12 cellular contexts compared by ENCODE assay signal in genomic region chr2:43107679-43108078, GRCh38.
DNase-seq lines count a peak whose midpoint lies in the region; ATAC-seq and TF ChIP-seq lines count a peak whose summit lies in the region.
"Had no signal": no experiment of that assay in that cellular context is flagged by ENCODE, and none has a peak within 500 bp of the region (broad histone marks: within the 10 kb centered on the region; RNA-seq: fewer than 3 reads in every experiment).

No MANE protein-coding gene starts in this region.

- peaks cover 4 to 34% (median 9%) of the 10 kb centered on the region in 7 donors for H3K4me1 Mint-ChIP-seq in naive thymus-derived CD4-positive, alpha-beta T cell

- TF ChIP-seq POLR2A in vagina (IDR thresholded peaks at IDR 0.05) = no peak

- H3K4me1 ChIP-seq in ectodermal cell (ENCODE audit: control insufficient read depth, insufficient read depth, low read length) = peaks cover 32% of the 10 kb centered on the region
- no peaks in the 10 kb centered on the region for H3K4me1 ChIP-seq in naive thymus-derived CD4-positive, alpha-beta T cell (ENCODE audit: control insufficient read depth in 2 of 2, insufficient read depth in 2 of 2, low read length in 2 of 2)
- peaks cover 58% of the 10 kb centered on the region for H3K4me1 ChIP-seq in vagina
- no peaks in the 10 kb centered on the region for H3K4me1 ChIP-seq in MM.1S (ENCODE audit: low read length)

- intact Hi-C loops in naive thymus-derived CD4-positive, alpha-beta T cell (cut with micrococcal nuclease) = no loop called here
- intact Hi-C loops in vagina (cut with DNase I) = no loop called here

- H3K27me3 ChIP-seq in ectodermal cell (ENCODE audit: control insufficient read depth, insufficient read depth, low read length, poor library complexity, severe bottlenecking) = no peaks in the 10 kb centered on the region
- H3K27me3 ChIP-seq in naive thymus-derived CD4-positive, alpha-beta T cell (ENCODE audit: control insufficient read depth in 2 of 2, insufficient read depth in 2 of 2, low read length in 2 of 2) = no peaks in the 10 kb centered on the region
- no peaks in the 10 kb centered on the region for H3K27me3 ChIP-seq in vagina
- no peaks in the 10 kb centered on the region for H3K27me3 ChIP-seq in MM.1S (replicated peaks; ENCODE audit: insufficient read depth, low read length)

- H3K9me3 ChIP-seq in ectodermal cell (ENCODE audit: control insufficient read depth, low read length) (no peaks in the 10 kb centered on the region), vagina (no peaks in the 10 kb centered on the region), MM.1S (replicated peaks; ENCODE audit: insufficient read depth, low read length) (no peaks in the 10 kb centered on the region)
- H3K9me3 ChIP-seq in naive thymus-derived CD4-positive, alpha-beta T cell (ENCODE audit: control insufficient read depth in 2 of 3, low read length in 3 of 3) = no peaks in the 10 kb centered on the region

- no peak overlapping the region for H2AFZ ChIP-seq in MM.1S (ENCODE audit: low read length)

- H3K9me2 ChIP-seq in MM.1S (replicated peaks; ENCODE audit: insufficient read depth, low read length) = no peaks in the 10 kb centered on the region

- 82 to 84% methylated on average over 4 of the region's 4 CpGs for WGBS in ectodermal cell, 2 experiments

- H3K27ac ChIP-seq in ectodermal cell (ENCODE audit: insufficient read depth, low read depth, low read length, poor library complexity, severe bottlenecking) (peak overlapping the region; percentile 26), vagina (peak overlapping the region; percentile 0), MM.1S (ENCODE audit: low read length) (no peak overlapping the region)
- no peak overlapping the region for H3K27ac ChIP-seq in naive thymus-derived CD4-positive, alpha-beta T cell (ENCODE audit: low read depth, low read length)
- H3K27ac ChIP-seq: 22Rv1 had no signal

- peak; percentile 66 for ATAC-seq in naive thymus-derived CD4-positive, alpha-beta T cell
- ATAC-seq in HG03439 (IDR thresholded peaks at IDR 0.05; ENCODE audit: unreplicated experiment) = no peak

- no peaks in the 10 kb centered on the region for H3F3A ChIP-seq in MM.1S (ENCODE audit: insufficient read depth, low read length)

- no peak overlapping the region for H3K9ac ChIP-seq in MM.1S (ENCODE audit: low read length)

- no peak overlapping the region for H3K4me3 Mint-ChIP-seq in naive thymus-derived CD4-positive, alpha-beta T cell

- no peak overlapping the region for H3K4me2 ChIP-seq in MM.1S (ENCODE audit: low read depth, low read length)

- peaks cover 0 to 6% (median 0%) of the 10 kb centered on the region in 11 donors for H3K9me3 Mint-ChIP-seq in naive thymus-derived CD4-positive, alpha-beta T cell

- H3K4me3 ChIP-seq in ectodermal cell (ENCODE audit: insufficient read depth, low read depth, low read length) (no peak overlapping the region), vagina (no peak overlapping the region), MM.1S (ENCODE audit: low read length) (no peak overlapping the region)
- no peak overlapping the region for H3K4me3 ChIP-seq in naive thymus-derived CD4-positive, alpha-beta T cell (ENCODE audit: low read length)

- TF ChIP-seq CTCF in vagina (IDR thresholded peaks at IDR 0.05) (no peak), MM.1S (IDR thresholded peaks at IDR 0.05; ENCODE audit: low read length) (no peak)

- H4K20me1 ChIP-seq in MM.1S (ENCODE audit: insufficient read depth, low read length) = no peaks in the 10 kb centered on the region

- peaks cover 0 to 38% (median 4%) of the 10 kb centered on the region in 5 donors for H3K36me3 Mint-ChIP-seq in naive thymus-derived CD4-positive, alpha-beta T cell

- POLR2A ChIA-PET in naive thymus-derived CD4-positive, alpha-beta T cell (lab: Charles Lee) = interaction anchor here (1.3 kb wide), 1 partner anchor 115 kb away, joined by 3 read pairs; no protein-coding TSS in a partner anchor

- no peaks in the 10 kb centered on the region for H3K36me3 ChIP-seq in ectodermal cell (ENCODE audit: control insufficient read depth, insufficient read depth, low read length)
- H3K36me3 ChIP-seq in naive thymus-derived CD4-positive, alpha-beta T cell (ENCODE audit: control insufficient read depth in 2 of 3, insufficient read depth in 3 of 3, low read length in 3 of 3) = no peaks in the 10 kb centered on the region
- no peaks in the 10 kb centered on the region for H3K36me3 ChIP-seq in vagina
- no peaks in the 10 kb centered on the region for H3K36me3 ChIP-seq in MM.1S (replicated peaks; ENCODE audit: insufficient read depth, low read length)

- no peaks in the 10 kb centered on the region for H3K27me3 Mint-ChIP-seq in naive thymus-derived CD4-positive, alpha-beta T cell
- H3K27me3 Mint-ChIP-seq: naive thymus-derived CD8-positive, alpha-beta T cell had no signal

- H3K27ac Mint-ChIP-seq in naive thymus-derived CD4-positive, alpha-beta T cell = peak overlapping the region in 2 of 9 donors; percentile 38 to 51

- no peaks in the 10 kb centered on the region for H3K79me2 ChIP-seq in MM.1S (ENCODE audit: low read length)

- CTCF ChIA-PET in naive thymus-derived CD4-positive, alpha-beta T cell (lab: Charles Lee) = interaction anchor here (0.5 to 0.6 kb wide), 4 partner anchors 8 to 283 kb away, joined by 3 to 7 read pairs (median 4); no protein-coding TSS in a partner anchor

- DNase-seq in SIG-M5 treated with dmso at 0.1 percent for 504 hours (lab: John Stamatoyannopoulos, UW; ENCODE audit: unreplicated experiment) (peak; percentile 73), SIG-M5 (lab: John Stamatoyannopoulos, UW) (no peak), vagina (ENCODE audit: extremely low spot score in 2 of 2) (no peak), MM.1S (no peak), mesenteric fat pad (ENCODE audit: low spot score) (no peak)
- no peak for DNase-seq in naive thymus-derived CD4-positive, alpha-beta T cell
- DNase-seq: amniotic stem cell; HCEC 1CT; naive thymus-derived CD8-positive, alpha-beta T cell had no signal

Comparison
In these comparisons a context has a peak if more than half of its experiments do, and no peak if none do; other contexts are left out.
1. H3K27ac ChIP-seq: peak in ectodermal cell (single experiment) and vagina (single experiment); none in naive thymus-derived CD4-positive, alpha-beta T cell (single experiment) and MM.1S (single experiment).